In genomic region chr20:10453241-10453640, GRCh38 we compare ENCODE assay signal across 9 cellular contexts. TPM values are rescaled to one million over a fixed set of nuclear protein-coding genes. Genes with fewer than 3 reads are reported as not detected.
DNase-seq lines count a peak whose midpoint lies in the region; ATAC-seq and TF ChIP-seq lines count a peak whose summit lies in the region.
"Had no signal": no experiment of that assay in that cellular context is flagged by ENCODE, and none has a peak within 500 bp of the region (broad histone marks: within the 10 kb centered on the region; RNA-seq: fewer than 3 reads in every experiment).

No MANE protein-coding gene starts in this region.

- no peaks in the 10 kb centered on the region for H3K4me1 ChIP-seq in right atrium auricular region
- H3K4me1 ChIP-seq in lower lobe of right lung, result no peaks in the 10 kb centered on the region

- H3K27ac ChIP-seq in right atrium auricular region (no peak overlapping the region), lower lobe of right lung (no peak overlapping the region)

- H3K4me3 ChIP-seq in right atrium auricular region (no peak overlapping the region), lower lobe of right lung (no peak overlapping the region)
- H3K4me3 ChIP-seq: heart right ventricle had no signal

- ATAC-seq in left cardiac atrium (peak; percentile 30 to 52), HG02973 (IDR thresholded peaks at IDR 0.05; ENCODE audit: unreplicated experiment) (peak; percentile 80), lower lobe of right lung (peak; percentile 42 to 74), SK-N-SH treated with all-trans-retinoic acid at 6 μM for 48 hours (no peak), left colon (no peak)

- no peaks in the 10 kb centered on the region for H3K9me3 ChIP-seq in right atrium auricular region
- H3K9me3 ChIP-seq in lower lobe of right lung, result no peaks in the 10 kb centered on the region

- H3K36me3 ChIP-seq in right atrium auricular region (no peaks in the 10 kb centered on the region), lower lobe of right lung (no peaks in the 10 kb centered on the region)
- H3K36me3 ChIP-seq: heart right ventricle had no signal

- DNase-seq in left cardiac atrium, result no peak
- no peak for DNase-seq in right atrium auricular region (ENCODE audit: low spot score)
- DNase-seq in NOMO-1 treated with DMSO at 0.1 percent for 48 hours (lab: John Stamatoyannopoulos, UW; ENCODE audit: unreplicated experiment), result peak; percentile 95
- DNase-seq in lower lobe of right lung, result no peak
- DNase-seq in NCI-H1092 treated with DMSO at 0.1 percent for 48 hours (lab: John Stamatoyannopoulos, UW), result no peak
- DNase-seq in left colon, result no peak
- DNase-seq: heart right ventricle had no signal

- TF ChIP-seq CTCF in right atrium auricular region (IDR thresholded peaks at IDR 0.05) (no peak), lower lobe of right lung (IDR thresholded peaks at IDR 0.05) (no peak)

- no peaks in the 10 kb centered on the region for H3K27me3 ChIP-seq in right atrium auricular region
- H3K27me3 ChIP-seq in lower lobe of right lung (ENCODE audit: low read depth), result no peaks in the 10 kb centered on the region
- H3K27me3 ChIP-seq: heart right ventricle had no signal

- intact Hi-C loops in left cardiac atrium (cut with DNase I), result no loop called here
- intact Hi-C loops in lower lobe of right lung (cut with DNase I), result no loop called here
- intact Hi-C loops in left colon (cut with DNase I, micrococcal nuclease), result no loop called here

TF ChIP-seq in SK-N-SH treated with all-trans-retinoic acid at 6 μM for 48 hours, 23 proteins besides CTCF, POLR2A, EP300 and RAD21:
- no peak for TF ChIP-seq ISL1 (CRISPR knock-in tag; IDR thresholded peaks at IDR 0.05)
- TF ChIP-seq PPARA (CRISPR knock-in tag; IDR thresholded peaks at IDR 0.05; ENCODE audit: borderline replicate concordance), result no peak
- no peak for TF ChIP-seq POU6F1 (CRISPR knock-in tag; IDR thresholded peaks at IDR 0.05; ENCODE audit: borderline replicate concordance, low read depth)
- TF ChIP-seq ZNF70 (CRISPR knock-in tag; IDR thresholded peaks at IDR 0.05), result no peak
- no peak for TF ChIP-seq RARB (CRISPR knock-in tag; IDR thresholded peaks at IDR 0.05)
- TF ChIP-seq ARNTL (CRISPR knock-in tag; IDR thresholded peaks at IDR 0.05; ENCODE audit: borderline replicate concordance, low read depth), result no peak
- TF ChIP-seq TCF4 (CRISPR knock-in tag; IDR thresholded peaks at IDR 0.05; ENCODE audit: borderline replicate concordance), result no peak
- no peak for TF ChIP-seq OSR1 (CRISPR knock-in tag; IDR thresholded peaks at IDR 0.05)
- no peak for TF ChIP-seq CSRNP3 (CRISPR knock-in tag; IDR thresholded peaks at IDR 0.05)
- no peak for TF ChIP-seq ZNF565 (CRISPR knock-in tag; conservative IDR thresholded peaks at IDR 0.05; ENCODE audit: low read depth)
- TF ChIP-seq GLIS3 (CRISPR knock-in tag; IDR thresholded peaks at IDR 0.05), result no peak
- no peak for TF ChIP-seq ZFP3 (CRISPR knock-in tag; IDR thresholded peaks at IDR 0.05)
- no peak for TF ChIP-seq CREB5 (CRISPR knock-in tag; IDR thresholded peaks at IDR 0.05; ENCODE audit: low read depth)

RNA-seq across cellular contexts. Expression of gene SLX4IP, which starts 18.1 kb away (rescaled TPM):
- total RNA-seq in left cardiac atrium (1 to 10 TPM; 1.7 to 3.1 TPM), right atrium auricular region (1 to 10 TPM; 1.1 to 2.0 TPM), lower lobe of right lung (5.8 TPM), left colon (1 to 10 TPM; 6.4 to 7.7 TPM)

RNA-seq across cellular contexts. Expression of gene MKKS, which starts 19.2 kb away (rescaled TPM):
- total RNA-seq in left cardiac atrium (10 to 100 TPM; 26.4 to 26.8 TPM), right atrium auricular region (10 to 100 TPM; 12.4 to 15.4 TPM), lower lobe of right lung (16.8 TPM), left colon (10 to 100 TPM; 26.4 to 26.7 TPM)

Comparison
In these comparisons a context has a peak if more than half of its experiments do, and no peak if none do; other contexts are left out.
1. ATAC-seq: peak in left cardiac atrium (2 of 2), HG02973 (single experiment) and lower lobe of right lung (2 of 2); none in SK-N-SH treated with all-trans-retinoic acid at 6 μM for 48 hours (single experiment) and left colon (single experiment).